1 cellular context compared by ENCODE assay signal in genomic region chr13:60163525-60164471, GRCh38.
A peak's percentile ranks its signal among the peaks of the same experiment; 100 is the strongest.
TF ChIP-seq lines count a peak whose summit lies in the region.

Gene DIAPH3, minus strand, starts transcription at chr13:60163928. Its CDS starts 162 bp downstream, at chr13:60163766.

TF ChIP-seq in HepG2, 621 proteins besides CTCF, POLR2A, EP300 and RAD21 (continued from another document and continues in another):
- no peak for TF ChIP-seq HNF1A (IDR thresholded peaks at IDR 0.05; ENCODE audit: low read depth)
- peak; percentile 18; the same call in 1 of the 2 replicates for TF ChIP-seq HNF1A (CRISPR knock-in tag; IDR thresholded peaks at IDR 0.05; ENCODE audit: borderline replicate concordance)
- TF ChIP-seq, protein P1, sequence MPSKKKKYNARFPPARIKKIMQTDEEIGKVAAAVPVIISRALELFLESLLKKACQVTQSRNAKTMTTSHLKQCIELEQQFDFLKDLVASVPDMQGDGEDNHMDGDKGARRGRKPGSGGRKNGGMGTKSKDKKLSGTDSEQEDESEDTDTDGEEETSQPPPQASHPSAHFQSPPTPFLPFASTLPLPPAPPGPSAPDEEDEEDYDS (CRISPR knock-in tag; IDR thresholded peaks at IDR 0.05), result peak; percentile 91
- TF ChIP-seq IKZF5 (CRISPR knock-in tag; IDR thresholded peaks at IDR 0.05), result peak; percentile 81
- no peak for TF ChIP-seq GTF2F1 (IDR thresholded peaks at IDR 0.05; ENCODE audit: low read length)
- TF ChIP-seq ZMAT3 (CRISPR knock-in tag; conservative IDR thresholded peaks at IDR 0.05), result no peak
- peak; percentile 74 for TF ChIP-seq PHF21A (CRISPR knock-in tag; IDR thresholded peaks at IDR 0.05)
- TF ChIP-seq, protein P2, sequence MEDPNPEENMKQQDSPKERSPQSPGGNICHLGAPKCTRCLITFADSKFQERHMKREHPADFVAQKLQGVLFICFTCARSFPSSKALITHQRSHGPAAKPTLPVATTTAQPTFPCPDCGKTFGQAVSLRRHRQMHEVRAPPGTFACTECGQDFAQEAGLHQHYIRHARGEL (CRISPR knock-in tag; IDR thresholded peaks at IDR 0.05), result no peak
- TF ChIP-seq, protein P3, sequence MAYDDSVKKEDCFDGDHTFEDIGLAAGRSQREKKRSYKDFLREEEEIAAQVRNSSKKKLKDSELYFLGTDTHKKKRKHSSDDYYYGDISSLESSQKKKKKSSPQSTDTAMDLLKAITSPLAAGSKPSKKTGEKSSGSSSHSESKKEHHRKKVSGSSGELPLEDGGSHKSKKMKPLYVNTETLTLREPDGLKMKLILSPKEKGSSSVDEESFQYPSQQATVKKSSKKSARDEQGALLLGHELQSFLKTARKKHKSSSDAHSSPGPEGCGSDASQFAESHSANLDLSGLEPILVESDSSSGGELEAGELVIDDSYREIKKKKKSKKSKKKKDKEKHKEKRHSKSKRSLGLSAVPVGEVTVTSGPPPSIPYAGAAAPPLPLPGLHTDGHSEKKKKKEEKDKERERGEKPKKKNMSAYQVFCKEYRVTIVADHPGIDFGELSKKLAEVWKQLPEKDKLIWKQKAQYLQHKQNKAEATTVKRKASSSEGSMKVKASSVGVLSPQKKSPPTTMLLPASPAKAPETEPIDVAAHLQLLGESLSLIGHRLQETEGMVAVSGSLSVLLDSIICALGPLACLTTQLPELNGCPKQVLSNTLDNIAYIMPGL (CRISPR knock-in tag; IDR thresholded peaks at IDR 0.05; ENCODE audit: borderline replicate concordance in 1 of 2, low read depth in 1 of 2), result peak; percentile 35 to 66; a peak in 2 of 4 replicates
- no peak for TF ChIP-seq ZFP36 (IDR thresholded peaks at IDR 0.05; ENCODE audit: borderline replicate concordance, low read depth, low read length, partially characterized antibody)
- no peak for TF ChIP-seq AHR (CRISPR knock-in tag; IDR thresholded peaks at IDR 0.05)
- 0 out of 2 replicates have a peak, but pooled peaks have one; percentile 52 for TF ChIP-seq ZSCAN20 (CRISPR knock-in tag; IDR thresholded peaks at IDR 0.05; ENCODE audit: borderline replicate concordance)
- TF ChIP-seq MBD4 (IDR thresholded peaks at IDR 0.05; ENCODE audit: borderline replicate concordance, low read length), result no peak
- TF ChIP-seq ZFX (CRISPR knock-in tag; IDR thresholded peaks at IDR 0.05; ENCODE audit: low read depth), result peak; percentile 90
- TF ChIP-seq CBFB (CRISPR knock-in tag; IDR thresholded peaks at IDR 0.05), result 0 out of 2 replicates have a peak, but pooled peaks have one; percentile 48
- TF ChIP-seq ZFP90 (CRISPR knock-in tag; IDR thresholded peaks at IDR 0.05; ENCODE audit: borderline replicate concordance), result peak; percentile 58; the same call in 1 of the 2 replicates
- TF ChIP-seq, protein P4, sequence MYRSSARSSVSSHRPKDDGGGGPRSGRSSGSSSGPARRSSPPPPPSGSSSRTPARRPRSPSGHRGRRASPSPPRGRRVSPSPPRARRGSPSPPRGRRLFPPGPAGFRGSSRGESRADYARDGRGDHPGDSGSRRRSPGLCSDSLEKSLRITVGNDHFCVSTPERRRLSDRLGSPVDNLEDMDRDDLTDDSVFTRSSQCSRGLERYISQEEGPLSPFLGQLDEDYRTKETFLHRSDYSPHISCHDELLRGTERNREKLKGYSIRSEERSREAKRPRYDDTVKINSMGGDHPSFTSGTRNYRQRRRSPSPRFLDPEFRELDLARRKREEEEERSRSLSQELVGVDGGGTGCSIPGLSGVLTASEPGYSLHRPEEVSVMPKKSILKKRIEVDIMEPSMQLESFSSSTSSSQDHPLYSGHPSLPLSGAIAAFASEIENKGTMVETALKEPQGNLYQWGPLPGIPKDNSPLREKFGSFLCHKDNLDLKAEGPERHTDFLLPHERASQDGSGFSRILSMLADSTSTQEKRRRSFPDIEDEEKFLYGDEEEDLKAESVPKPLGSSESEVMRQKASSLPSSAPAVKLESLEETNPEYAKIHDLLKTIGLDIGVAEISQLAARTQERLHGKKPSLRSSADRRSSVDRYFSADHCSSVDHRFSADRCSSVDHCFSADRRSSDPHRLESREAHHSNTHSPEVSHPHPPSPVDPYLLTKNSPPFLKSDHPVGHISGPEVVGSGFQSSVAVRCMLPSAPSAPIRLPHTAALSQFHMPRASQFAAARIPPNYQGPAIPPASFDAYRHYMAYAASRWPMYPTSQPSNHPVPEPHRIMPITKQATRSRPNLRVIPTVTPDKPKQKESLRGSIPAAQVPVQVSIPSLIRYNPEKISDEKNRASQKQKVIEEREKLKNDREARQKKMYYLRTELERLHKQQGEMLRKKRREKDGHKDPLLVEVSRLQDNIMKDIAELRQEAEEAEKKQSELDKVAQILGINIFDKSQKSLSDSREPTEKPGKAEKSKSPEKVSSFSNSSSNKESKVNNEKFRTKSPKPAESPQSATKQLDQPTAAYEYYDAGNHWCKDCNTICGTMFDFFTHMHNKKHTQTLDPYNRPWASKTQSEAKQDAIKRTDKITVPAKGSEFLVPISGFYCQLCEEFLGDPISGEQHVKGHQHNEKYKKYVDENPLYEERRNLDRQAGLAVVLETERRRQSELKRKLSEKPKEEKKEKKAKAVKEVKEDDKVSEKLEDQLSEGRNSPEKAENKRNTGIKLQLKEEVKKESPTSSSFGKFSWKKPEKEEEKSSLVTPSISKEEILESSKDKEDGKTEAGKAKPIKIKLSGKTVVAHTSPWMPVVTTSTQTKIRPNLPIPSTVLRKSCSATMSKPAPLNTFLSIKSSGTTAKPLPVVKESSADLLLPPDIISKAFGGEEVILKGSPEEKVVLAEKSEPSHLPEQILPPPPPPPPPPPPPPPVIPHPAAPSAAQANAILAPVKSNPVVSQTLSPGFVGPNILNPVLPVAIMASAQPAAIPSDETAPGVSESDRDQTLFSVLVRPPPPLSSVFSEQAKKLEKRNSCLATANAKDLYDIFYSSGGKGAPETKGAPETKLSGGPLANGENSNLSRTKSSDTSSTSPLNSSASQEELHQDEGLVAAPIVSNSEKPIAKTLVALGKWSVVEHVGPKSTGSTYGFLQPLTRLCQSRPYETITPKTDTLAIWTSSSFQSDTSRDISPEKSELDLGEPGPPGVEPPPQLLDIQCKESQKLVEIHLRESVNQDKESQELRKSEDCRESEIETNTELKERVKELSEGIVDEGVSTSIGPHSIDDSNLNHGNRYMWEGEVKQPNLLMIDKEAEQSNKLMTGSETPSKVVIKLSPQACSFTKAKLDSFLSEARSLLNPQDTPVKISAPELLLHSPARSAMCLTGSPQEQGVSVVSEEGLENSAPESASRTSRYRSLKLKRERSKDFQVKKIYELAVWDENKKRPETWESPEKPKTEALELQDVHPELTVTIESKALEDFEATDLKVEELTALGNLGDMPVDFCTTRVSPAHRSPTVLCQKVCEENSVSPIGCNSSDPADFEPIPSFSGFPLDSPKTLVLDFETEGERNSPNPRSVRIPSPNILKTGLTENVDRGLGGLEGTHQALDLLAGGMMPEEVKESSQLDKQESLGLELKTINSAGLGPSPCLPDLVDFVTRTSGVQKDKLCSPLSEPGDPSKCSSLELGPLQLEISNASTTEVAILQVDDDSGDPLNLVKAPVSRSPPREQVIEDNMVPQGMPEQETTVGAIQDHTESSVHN (CRISPR knock-in tag; IDR thresholded peaks at IDR 0.05), result no peak
- TF ChIP-seq, protein P5, sequence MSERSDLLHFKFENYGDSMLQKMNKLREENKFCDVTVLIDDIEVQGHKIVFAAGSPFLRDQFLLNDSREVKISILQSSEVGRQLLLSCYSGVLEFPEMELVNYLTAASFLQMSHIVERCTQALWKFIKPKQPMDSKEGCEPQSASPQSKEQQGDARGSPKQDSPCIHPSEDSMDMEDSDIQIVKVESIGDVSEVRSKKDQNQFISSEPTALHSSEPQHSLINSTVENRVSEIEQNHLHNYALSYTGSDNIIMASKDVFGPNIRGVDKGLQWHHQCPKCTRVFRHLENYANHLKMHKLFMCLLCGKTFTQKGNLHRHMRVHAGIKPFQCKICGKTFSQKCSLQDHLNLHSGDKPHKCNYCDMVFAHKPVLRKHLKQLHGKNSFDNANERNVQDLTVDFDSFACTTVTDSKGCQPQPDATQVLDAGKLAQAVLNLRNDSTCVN (CRISPR knock-in tag; IDR thresholded peaks at IDR 0.05; ENCODE audit: borderline replicate concordance), result no peak; the same call in 1 of the 2 replicates
- no peak for TF ChIP-seq ZFP37 (CRISPR knock-in tag; IDR thresholded peaks at IDR 0.05; ENCODE audit: borderline replicate concordance)
- no peak for TF ChIP-seq FOXO1 (CRISPR knock-in tag; IDR thresholded peaks at IDR 0.05)
- no peak for TF ChIP-seq SALL2 (CRISPR knock-in tag; IDR thresholded peaks at IDR 0.05)
- 0 out of 2 replicates have a peak, but pooled peaks have one; percentile 31 for TF ChIP-seq BRD4 (CRISPR knock-in tag; IDR thresholded peaks at IDR 0.05)
- peak; percentile 59 for TF ChIP-seq MED1 (CRISPR knock-in tag; IDR thresholded peaks at IDR 0.05)
- TF ChIP-seq ZNF598 (CRISPR knock-in tag; IDR thresholded peaks at IDR 0.05; ENCODE audit: borderline replicate concordance), result peak; percentile 73; the same call in 1 of the 2 replicates
- no peak for TF ChIP-seq TCF7L2 (IDR thresholded peaks at IDR 0.05; ENCODE audit: low read depth, low read length)
- TF ChIP-seq LCORL (IDR thresholded peaks at IDR 0.05), result no peak
- no peak for TF ChIP-seq LCORL (CRISPR knock-in tag; IDR thresholded peaks at IDR 0.05)
- TF ChIP-seq, protein P6, sequence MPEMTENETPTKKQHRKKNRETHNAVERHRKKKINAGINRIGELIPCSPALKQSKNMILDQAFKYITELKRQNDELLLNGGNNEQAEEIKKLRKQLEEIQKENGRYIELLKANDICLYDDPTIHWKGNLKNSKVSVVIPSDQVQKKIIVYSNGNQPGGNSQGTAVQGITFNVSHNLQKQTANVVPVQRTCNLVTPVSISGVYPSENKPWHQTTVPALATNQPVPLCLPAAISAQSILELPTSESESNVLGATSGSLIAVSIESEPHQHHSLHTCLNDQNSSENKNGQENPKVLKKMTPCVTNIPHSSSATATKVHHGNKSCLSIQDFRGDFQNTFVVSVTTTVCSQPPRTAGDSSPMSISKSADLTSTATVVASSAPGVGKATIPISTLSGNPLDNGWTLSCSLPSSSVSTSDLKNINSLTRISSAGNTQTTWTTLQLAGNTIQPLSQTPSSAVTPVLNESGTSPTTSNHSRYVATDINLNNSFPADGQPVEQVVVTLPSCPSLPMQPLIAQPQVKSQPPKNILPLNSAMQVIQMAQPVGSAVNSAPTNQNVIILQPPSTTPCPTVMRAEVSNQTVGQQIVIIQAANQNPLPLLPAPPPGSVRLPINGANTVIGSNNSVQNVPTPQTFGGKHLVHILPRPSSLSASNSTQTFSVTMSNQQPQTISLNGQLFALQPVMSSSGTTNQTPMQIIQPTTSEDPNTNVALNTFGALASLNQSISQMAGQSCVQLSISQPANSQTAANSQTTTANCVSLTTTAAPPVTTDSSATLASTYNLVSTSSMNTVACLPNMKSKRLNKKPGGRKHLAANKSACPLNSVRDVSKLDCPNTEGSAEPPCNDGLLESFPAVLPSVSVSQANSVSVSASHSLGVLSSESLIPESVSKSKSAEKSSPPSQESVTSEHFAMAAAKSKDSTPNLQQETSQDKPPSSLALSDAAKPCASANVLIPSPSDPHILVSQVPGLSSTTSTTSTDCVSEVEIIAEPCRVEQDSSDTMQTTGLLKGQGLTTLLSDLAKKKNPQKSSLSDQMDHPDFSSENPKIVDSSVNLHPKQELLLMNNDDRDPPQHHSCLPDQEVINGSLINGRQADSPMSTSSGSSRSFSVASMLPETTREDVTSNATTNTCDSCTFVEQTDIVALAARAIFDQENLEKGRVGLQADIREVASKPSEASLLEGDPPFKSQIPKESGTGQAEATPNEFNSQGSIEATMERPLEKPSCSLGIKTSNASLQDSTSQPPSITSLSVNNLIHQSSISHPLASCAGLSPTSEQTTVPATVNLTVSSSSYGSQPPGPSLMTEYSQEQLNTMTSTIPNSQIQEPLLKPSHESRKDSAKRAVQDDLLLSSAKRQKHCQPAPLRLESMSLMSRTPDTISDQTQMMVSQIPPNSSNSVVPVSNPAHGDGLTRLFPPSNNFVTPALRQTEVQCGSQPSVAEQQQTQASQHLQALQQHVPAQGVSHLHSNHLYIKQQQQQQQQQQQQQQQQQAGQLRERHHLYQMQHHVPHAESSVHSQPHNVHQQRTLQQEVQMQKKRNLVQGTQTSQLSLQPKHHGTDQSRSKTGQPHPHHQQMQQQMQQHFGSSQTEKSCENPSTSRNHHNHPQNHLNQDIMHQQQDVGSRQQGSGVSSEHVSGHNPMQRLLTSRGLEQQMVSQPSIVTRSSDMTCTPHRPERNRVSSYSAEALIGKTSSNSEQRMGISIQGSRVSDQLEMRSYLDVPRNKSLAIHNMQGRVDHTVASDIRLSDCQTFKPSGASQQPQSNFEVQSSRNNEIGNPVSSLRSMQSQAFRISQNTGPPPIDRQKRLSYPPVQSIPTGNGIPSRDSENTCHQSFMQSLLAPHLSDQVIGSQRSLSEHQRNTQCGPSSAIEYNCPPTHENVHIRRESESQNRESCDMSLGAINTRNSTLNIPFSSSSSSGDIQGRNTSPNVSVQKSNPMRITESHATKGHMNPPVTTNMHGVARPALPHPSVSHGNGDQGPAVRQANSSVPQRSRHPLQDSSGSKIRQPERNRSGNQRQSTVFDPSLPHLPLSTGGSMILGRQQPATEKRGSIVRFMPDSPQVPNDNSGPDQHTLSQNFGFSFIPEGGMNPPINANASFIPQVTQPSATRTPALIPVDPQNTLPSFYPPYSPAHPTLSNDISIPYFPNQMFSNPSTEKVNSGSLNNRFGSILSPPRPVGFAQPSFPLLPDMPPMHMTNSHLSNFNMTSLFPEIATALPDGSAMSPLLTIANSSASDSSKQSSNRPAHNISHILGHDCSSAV (CRISPR knock-in tag; IDR thresholded peaks at IDR 0.05; ENCODE audit: borderline replicate concordance), result no peak
